In genomic region chr10:33657154-33657900, GRCh38 we compare ENCODE assay signal across 17 cellular contexts.
A peak's percentile ranks its signal among the peaks of the same experiment; 100 is the strongest.
DNase-seq lines count a peak whose midpoint lies in the region; ATAC-seq, FAIRE-seq and TF ChIP-seq lines count a peak whose summit lies in the region.
"Had no signal": no experiment of that assay in that cellular context is flagged by ENCODE, and none has a peak within 500 bp of the region (broad histone marks: within the 10 kb centered on the region; RNA-seq: fewer than 3 reads in every experiment).

No MANE protein-coding gene starts in this region.

- H3K36me3 ChIP-seq in left ventricle myocardium inferior = no peaks in the 10 kb centered on the region
- H3K36me3 ChIP-seq: Peyer's patch had no signal

- no peak for FAIRE-seq in D721Med (lab: Jason Lieb, UNC)
- FAIRE-seq: GM18507 had no signal

- ATAC-seq in GM21528 (IDR thresholded peaks at IDR 0.05; ENCODE audit: low FRiP score, unreplicated experiment) (no peak), HG02970 (IDR thresholded peaks at IDR 0.05; ENCODE audit: low FRiP score, unreplicated experiment) (no peak), GM18870 (IDR thresholded peaks at IDR 0.05; ENCODE audit: unreplicated experiment) (no peak)
- ATAC-seq: natural killer cell, sciatic nerve had no signal

- intact Hi-C loops in left ventricle myocardium inferior (cut with micrococcal nuclease) = no loop called here

- DNase-seq in COR-L47 (lab: John Stamatoyannopoulos, UW) (peak; percentile 49), HT-29 (ENCODE audit: low spot score) (peak; percentile 46), SK-N-DZ (ENCODE audit: low spot score) (peak; percentile 42), left ventricle myocardium inferior (no peak), D721Med (ENCODE audit: insufficient read length, low spot score) (no peak)
- DNase-seq: activated CD4-positive, alpha-beta T cell treated with anti-CD3 and anti-CD28 coated beads for 48 hours; activated T-cell treated with anti-CD3 and anti-CD28 coated beads, Interleukin-2, amount 50 U/mL, for 1 hour; GF-D8; glutamatergic neuron; natural killer cell; Peyer's patch; T-helper 2 cell had no signal

- peaks cover 12% of the 10 kb centered on the region for H3K9me3 ChIP-seq in left ventricle myocardium inferior (replicated peaks)
- H3K9me3 ChIP-seq: Peyer's patch had no signal

- TF ChIP-seq CTCF in left ventricle myocardium inferior (IDR thresholded peaks at IDR 0.05; ENCODE audit: borderline replicate concordance) = no peak
- no peak for TF ChIP-seq CTCF in D721Med (IDR thresholded peaks at IDR 0.05; ENCODE audit: insufficient read depth, missing control alignments)

- H3K4me3 ChIP-seq in left ventricle myocardium inferior = no peak overlapping the region
- H3K4me3 ChIP-seq: Peyer's patch had no signal

- peak overlapping the region; percentile 31 for H3K27ac ChIP-seq in left ventricle myocardium inferior (replicated peaks)
- H3K27ac ChIP-seq: Peyer's patch had no signal

- H3K27me3 ChIP-seq in left ventricle myocardium inferior (ENCODE audit: low read depth) = no peaks in the 10 kb centered on the region
- H3K27me3 ChIP-seq: Peyer's patch had no signal

- peaks cover 29% of the 10 kb centered on the region for H3K4me1 ChIP-seq in left ventricle myocardium inferior
- H3K4me1 ChIP-seq: Peyer's patch had no signal

Comparison
In these comparisons a context has a peak if more than half of its experiments do, and no peak if none do; other contexts are left out.
1. DNase-seq: peak in COR-L47 (single experiment), HT-29 (single experiment) and SK-N-DZ (single experiment); none in left ventricle myocardium inferior (single experiment) and D721Med (single experiment).